1 cellular context compared by ENCODE assay signal in the genomic region with DNA sequence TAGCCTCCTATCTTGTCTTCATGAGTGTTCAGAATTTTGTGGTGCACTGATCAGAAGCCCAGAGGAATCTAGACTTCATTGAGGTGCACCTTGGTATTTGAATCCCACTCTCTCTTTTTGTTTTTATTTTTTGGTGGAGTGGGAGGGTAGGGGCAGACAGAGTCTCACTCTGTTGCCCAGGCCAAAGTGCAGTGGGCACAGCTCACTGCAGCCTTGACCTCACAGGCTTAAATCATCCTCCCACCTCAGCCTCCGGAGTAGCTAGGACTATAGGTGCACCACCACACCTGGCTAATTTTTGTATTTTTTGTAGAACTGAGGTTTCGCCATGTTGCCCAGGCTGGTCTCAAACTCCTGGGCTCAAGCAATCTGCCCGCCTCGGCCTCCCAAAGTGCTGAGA.
A peak's percentile ranks its signal among the peaks of the same experiment; 100 is the strongest.
TF ChIP-seq lines count a peak whose summit lies in the region.

No MANE protein-coding gene starts in this region.

TF ChIP-seq in HepG2, 621 proteins besides CTCF, POLR2A, EP300 and RAD21:
- TF ChIP-seq, protein P1, sequence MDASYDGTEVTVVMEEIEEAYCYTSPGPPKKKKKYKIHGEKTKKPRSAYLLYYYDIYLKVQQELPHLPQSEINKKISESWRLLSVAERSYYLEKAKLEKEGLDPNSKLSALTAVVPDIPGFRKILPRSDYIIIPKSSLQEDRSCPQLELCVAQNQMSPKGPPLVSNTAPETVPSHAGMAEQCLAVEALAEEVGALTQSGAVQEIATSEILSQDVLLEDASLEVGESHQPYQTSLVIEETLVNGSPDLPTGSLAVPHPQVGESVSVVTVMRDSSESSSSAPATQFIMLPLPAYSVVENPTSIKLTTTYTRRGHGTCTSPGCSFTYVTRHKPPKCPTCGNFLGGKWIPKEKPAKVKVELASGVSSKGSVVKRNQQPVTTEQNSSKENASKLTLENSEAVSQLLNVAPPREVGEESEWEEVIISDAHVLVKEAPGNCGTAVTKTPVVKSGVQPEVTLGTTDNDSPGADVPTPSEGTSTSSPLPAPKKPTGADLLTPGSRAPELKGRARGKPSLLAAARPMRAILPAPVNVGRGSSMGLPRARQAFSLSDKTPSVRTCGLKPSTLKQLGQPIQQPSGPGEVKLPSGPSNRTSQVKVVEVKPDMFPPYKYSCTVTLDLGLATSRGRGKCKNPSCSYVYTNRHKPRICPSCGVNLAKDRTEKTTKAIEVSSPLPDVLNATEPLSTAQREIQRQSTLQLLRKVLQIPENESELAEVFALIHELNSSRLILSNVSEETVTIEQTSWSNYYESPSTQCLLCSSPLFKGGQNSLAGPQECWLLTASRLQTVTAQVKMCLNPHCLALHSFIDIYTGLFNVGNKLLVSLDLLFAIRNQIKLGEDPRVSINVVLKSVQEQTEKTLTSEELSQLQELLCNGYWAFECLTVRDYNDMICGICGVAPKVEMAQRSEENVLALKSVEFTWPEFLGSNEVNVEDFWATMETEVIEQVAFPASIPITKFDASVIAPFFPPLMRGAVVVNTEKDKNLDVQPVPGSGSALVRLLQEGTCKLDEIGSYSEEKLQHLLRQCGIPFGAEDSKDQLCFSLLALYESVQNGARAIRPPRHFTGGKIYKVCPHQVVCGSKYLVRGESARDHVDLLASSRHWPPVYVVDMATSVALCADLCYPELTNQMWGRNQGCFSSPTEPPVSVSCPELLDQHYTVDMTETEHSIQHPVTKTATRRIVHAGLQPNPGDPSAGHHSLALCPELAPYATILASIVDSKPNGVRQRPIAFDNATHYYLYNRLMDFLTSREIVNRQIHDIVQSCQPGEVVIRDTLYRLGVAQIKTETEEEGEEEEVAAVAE (CRISPR knock-in tag; IDR thresholded peaks at IDR 0.05; ENCODE audit: borderline replicate concordance): no peak
- TF ChIP-seq ZNF577 (CRISPR knock-in tag; IDR thresholded peaks at IDR 0.05; ENCODE audit: borderline replicate concordance, low read depth) (no peak), HNF4A (CRISPR knock-in tag; IDR thresholded peaks at IDR 0.05) (0 out of 2 replicates have a peak, but pooled peaks have one; percentile 14), NR2F6 (IDR thresholded peaks at IDR 0.05) (0 out of 2 replicates have a peak, but pooled peaks have one; percentile 7), NR2F6 (CRISPR knock-in tag; IDR thresholded peaks at IDR 0.05) (no peak), ZNF274 (CRISPR knock-in tag; IDR thresholded peaks at IDR 0.05) (no peak), HMG20A (CRISPR knock-in tag; IDR thresholded peaks at IDR 0.05; ENCODE audit: borderline replicate concordance) (no peak), ZNF546 (CRISPR knock-in tag; conservative IDR thresholded peaks at IDR 0.05) (no peak), XRCC5 (optimal IDR thresholded peaks at IDR 0.05; ENCODE audit: low read length) (no peak), SAP130 (CRISPR knock-in tag; IDR thresholded peaks at IDR 0.05; ENCODE audit: low read depth) (0 out of 2 replicates have a peak, but pooled peaks have one; percentile 5), ZNF792 (CRISPR knock-in tag; IDR thresholded peaks at IDR 0.05) (no peak), ZC3H13 (CRISPR knock-in tag; IDR thresholded peaks at IDR 0.05) (no peak), ZFP91 (CRISPR knock-in tag; IDR thresholded peaks at IDR 0.05; ENCODE audit: borderline replicate concordance) (no peak), TRAFD1 (CRISPR knock-in tag; IDR thresholded peaks at IDR 0.05; ENCODE audit: borderline replicate concordance) (no peak), ZNF121 (CRISPR knock-in tag; IDR thresholded peaks at IDR 0.05) (peak; percentile 66), ZNF766 (CRISPR knock-in tag; IDR thresholded peaks at IDR 0.05; ENCODE audit: borderline replicate concordance) (no peak), ZNF30 (CRISPR knock-in tag; IDR thresholded peaks at IDR 0.05) (no peak), HNRNPK (IDR thresholded peaks at IDR 0.05; ENCODE audit: low read depth, low read length, poor library complexity, severe bottlenecking) (no peak), HCFC1 (IDR thresholded peaks at IDR 0.05; ENCODE audit: low read depth, low read length) (no peak), ZNF770 (CRISPR knock-in tag; IDR thresholded peaks at IDR 0.05) (peak; percentile 76), ZBTB10 (CRISPR knock-in tag; IDR thresholded peaks at IDR 0.05; ENCODE audit: borderline replicate concordance) (no peak)
- TF ChIP-seq, protein P2, sequence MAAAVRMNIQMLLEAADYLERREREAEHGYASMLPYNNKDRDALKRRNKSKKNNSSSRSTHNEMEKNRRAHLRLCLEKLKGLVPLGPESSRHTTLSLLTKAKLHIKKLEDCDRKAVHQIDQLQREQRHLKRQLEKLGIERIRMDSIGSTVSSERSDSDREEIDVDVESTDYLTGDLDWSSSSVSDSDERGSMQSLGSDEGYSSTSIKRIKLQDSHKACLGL (CRISPR knock-in tag; IDR thresholded peaks at IDR 0.05): no peak
TF ChIP-seq in HepG2: peak in this region for 5.
